12 cellular contexts compared by ENCODE assay signal in genomic region chr15:76199106-76200082, GRCh38.
DNase-seq lines count a peak whose midpoint lies in the region; ATAC-seq, FAIRE-seq and TF ChIP-seq lines count a peak whose summit lies in the region.
"Had no signal": no experiment of that assay in that cellular context is flagged by ENCODE, and none has a peak within 500 bp of the region (broad histone marks: within the 10 kb centered on the region; RNA-seq: fewer than 3 reads in every experiment).

No MANE protein-coding gene starts in this region.

- peaks cover 34% of the 10 kb centered on the region for H3K4me1 ChIP-seq in RWPE2 (ENCODE audit: insufficient read depth, poor library complexity, severe bottlenecking)
- peaks cover 24% of the 10 kb centered on the region for H3K4me1 ChIP-seq in fibroblast of lung (ENCODE audit: control insufficient read depth, extremely low read depth, insufficient read depth, low read length)
- peaks cover 7 to 16% of the 10 kb centered on the region in 2 donors for H3K4me1 ChIP-seq in neuronal stem cell (ENCODE audit: control insufficient read depth in 2 of 2, insufficient read depth in 1 of 2, low read depth in 1 of 2, low read length in 2 of 2)

- H2AFZ ChIP-seq in fibroblast of lung (ENCODE audit: low read length) (no peak overlapping the region), neuronal stem cell (ENCODE audit: low read length) (no peak overlapping the region)

- H3K9ac ChIP-seq in fibroblast of lung (ENCODE audit: insufficient read depth, low read length) = no peak overlapping the region
- H3K9ac ChIP-seq in neuronal stem cell (ENCODE audit: low read depth, low read length, poor library complexity) = no peak overlapping the region

- H2BK5ac ChIP-seq in neuronal stem cell (ENCODE audit: low read length) = no peak overlapping the region

- H3K4me2 ChIP-seq in fibroblast of lung (ENCODE audit: extremely low read depth, insufficient read depth, low read length) = no peak overlapping the region
- no peak overlapping the region for H3K4me2 ChIP-seq in neuronal stem cell (ENCODE audit: insufficient read depth, low read length, poor library complexity, severe bottlenecking)

- no peak overlapping the region for H4K91ac ChIP-seq in neuronal stem cell (ENCODE audit: low read depth, low read length, poor library complexity)

- peak overlapping the region; percentile 73 for H3K18ac ChIP-seq in neuronal stem cell (ENCODE audit: low read length)

- H3K4me3 ChIP-seq in RWPE2 (ENCODE audit: severe bottlenecking) = no peak overlapping the region
- no peak overlapping the region for H3K4me3 ChIP-seq in fibroblast of lung (replicated peaks in 1 of 4; ENCODE audit: control extremely low read depth in 1 of 4, insufficient read depth in 1 of 4, low read depth in 3 of 4, low read length in 4 of 4)
- no peak overlapping the region for H3K4me3 ChIP-seq in neuronal stem cell (ENCODE audit: low read length in 2 of 2)
- H3K4me3 ChIP-seq: left lung, skin epidermis had no signal

- H3K27me3 ChIP-seq in RWPE2 (ENCODE audit: insufficient read depth, poor library complexity, severe bottlenecking) (no peaks in the 10 kb centered on the region), fibroblast of lung (ENCODE audit: control insufficient read depth, insufficient read depth, low read length) (no peaks in the 10 kb centered on the region), neuronal stem cell (ENCODE audit: control insufficient read depth in 3 of 3, insufficient read depth in 3 of 3, low read depth in 1 of 3, low read length in 3 of 3) (no peaks in the 10 kb centered on the region)
- H3K27me3 ChIP-seq: left lung had no signal

- no peak overlapping the region for H2BK12ac ChIP-seq in neuronal stem cell (ENCODE audit: low read length)

- H3K27ac ChIP-seq in RWPE2 (ENCODE audit: poor library complexity, severe bottlenecking) = peak overlapping the region; percentile 86
- H3K27ac ChIP-seq in fibroblast of lung (ENCODE audit: insufficient read depth, low read length) = peak overlapping the region; percentile 60
- H3K27ac ChIP-seq in neuronal stem cell (replicated peaks; ENCODE audit: low read length) = no peak overlapping the region
- H3K27ac ChIP-seq: left lung had no signal

- H3K79me2 ChIP-seq in fibroblast of lung (ENCODE audit: control insufficient read depth, insufficient read depth, low read length) = no peaks in the 10 kb centered on the region

- H3K36me3 ChIP-seq in RWPE2 (ENCODE audit: low read depth) (no peaks in the 10 kb centered on the region), fibroblast of lung (ENCODE audit: control insufficient read depth, insufficient read depth, low read length) (no peaks in the 10 kb centered on the region), neuronal stem cell (replicated peaks in 1 of 2; ENCODE audit: control insufficient read depth in 2 of 2, insufficient read depth in 2 of 2, low read length in 2 of 2) (no peaks in the 10 kb centered on the region)

- peak overlapping the region; percentile 59 for H2AK5ac ChIP-seq in neuronal stem cell (ENCODE audit: low read depth, low read length)

- TF ChIP-seq CTCF in RWPE2 (IDR thresholded peaks at IDR 0.05; ENCODE audit: poor library complexity, severe bottlenecking) = no peak
- TF ChIP-seq CTCF in fibroblast of lung (conservative IDR thresholded peaks at IDR 0.05 in 1 of 2, IDR thresholded peaks at IDR 0.05 in 1 of 2; ENCODE audit: low read depth in 1 of 2, low read length in 2 of 2) = no peak

- WGBS in neuronal stem cell (ENCODE audit: extremely low coverage in 2 of 2, insufficient read length in 2 of 2, insufficient replicate concordance in 1 of 2), 2 donors = no CpG with 5 or more reads among the region's 19 CpGs

- DNase-seq in EH (ENCODE audit: low read depth) (peak; percentile 91), RWPE2 (ENCODE audit: low spot score) (peak; percentile 59), fibroblast of lung (ENCODE audit: low read depth in 2 of 2) (peak; percentile 71 to 87), neuronal stem cell (ENCODE audit: low spot score) (no peak), GF-D8 (lab: John Stamatoyannopoulos, UW) (no peak), GM19239 (ENCODE audit: insufficient read length, low spot score) (no peak)
- DNase-seq: NCI-H226, SW 1271 had no signal

- H2BK15ac ChIP-seq in neuronal stem cell (ENCODE audit: low read length) = no peak overlapping the region

- no peak overlapping the region for H2BK120ac ChIP-seq in neuronal stem cell (ENCODE audit: low read depth, low read length)

- ATAC-seq in RWPE2 (ENCODE audit: low read depth) = no peak
- no peak for ATAC-seq in GM18907 (IDR thresholded peaks at IDR 0.05; ENCODE audit: unreplicated experiment)
- no peak for ATAC-seq in HG02885 (IDR thresholded peaks at IDR 0.05; ENCODE audit: poor library complexity, unreplicated experiment)
- ATAC-seq: left lung had no signal

- no peak overlapping the region for H3K14ac ChIP-seq in neuronal stem cell (ENCODE audit: low read length)

- H4K8ac ChIP-seq in neuronal stem cell (ENCODE audit: low read depth, low read length) = no peak overlapping the region

- H3K4ac ChIP-seq in neuronal stem cell (ENCODE audit: low read length) = no peak overlapping the region

- H3K9me3 ChIP-seq in RWPE2 (ENCODE audit: severe bottlenecking) (no peaks in the 10 kb centered on the region), fibroblast of lung (ENCODE audit: control insufficient read depth, insufficient read depth, low read depth, low read length) (no peaks in the 10 kb centered on the region), neuronal stem cell (replicated peaks in 1 of 2; ENCODE audit: control insufficient read depth in 2 of 2, insufficient read depth in 1 of 2, low read depth in 1 of 2, low read length in 2 of 2) (no peaks in the 10 kb centered on the region)
- H3K9me3 ChIP-seq: left lung had no signal

- H4K20me1 ChIP-seq in fibroblast of lung (ENCODE audit: control insufficient read depth, extremely low read depth, insufficient read depth, low read length) = no peaks in the 10 kb centered on the region

- FAIRE-seq in GM19239 (lab: Jason Lieb, UNC) = no peak

- H3K23ac ChIP-seq in neuronal stem cell (ENCODE audit: low read depth, low read length, poor library complexity) = peak overlapping the region; percentile 53

- no peaks in the 10 kb centered on the region for H3K79me1 ChIP-seq in neuronal stem cell (ENCODE audit: low read depth, low read length)

Comparison
In these comparisons a context has a peak if more than half of its experiments do, and no peak if none do; other contexts are left out.
1. DNase-seq: peak in EH (single experiment), RWPE2 (single experiment) and fibroblast of lung (2 of 2); none in neuronal stem cell (single experiment), GF-D8 (single experiment) and GM19239 (single experiment).